2 cellular contexts compared by ENCODE assay signal in genomic region chr15:89743011-89743410, GRCh38.
TF ChIP-seq lines count a peak whose summit lies in the region.

No MANE protein-coding gene starts in this region.

TF ChIP-seq in HEK293, 187 proteins besides CTCF, POLR2A, EP300 and RAD21:
- TF ChIP-seq ZNF341 (tag by site-specific recombination; IDR thresholded peaks at IDR 0.05; ENCODE audit: low read depth) (no peak), OVOL3 (tag by site-specific recombination; IDR thresholded peaks at IDR 0.05) (no peak), BCL6B (tag by site-specific recombination; IDR thresholded peaks at IDR 0.05) (no peak), ZNF10 (tag by site-specific recombination; IDR thresholded peaks at IDR 0.05) (no peak), ZNF677 (tag by site-specific recombination; IDR thresholded peaks at IDR 0.05) (no peak), ZBTB10 (tag by site-specific recombination; IDR thresholded peaks at IDR 0.05) (no peak), ATF2 (tag by site-specific recombination; IDR thresholded peaks at IDR 0.05; ENCODE audit: low read depth) (no peak), ZNF664 (tag by site-specific recombination; IDR thresholded peaks at IDR 0.05) (no peak), ZNF292 (tag by site-specific recombination; IDR thresholded peaks at IDR 0.05; ENCODE audit: borderline replicate concordance, low read depth) (no peak), ZNF391 (tag by site-specific recombination; IDR thresholded peaks at IDR 0.05; ENCODE audit: borderline replicate concordance, low read depth) (no peak), ZNF184 (tag by site-specific recombination; IDR thresholded peaks at IDR 0.05) (no peak), ZNF768 (tag by site-specific recombination; IDR thresholded peaks at IDR 0.05) (no peak), ZNF747 (tag by site-specific recombination; IDR thresholded peaks at IDR 0.05) (no peak)

TF ChIP-seq in H1, 55 proteins besides CTCF, POLR2A, EP300 and RAD21:
- TF ChIP-seq SIRT6 (IDR thresholded peaks at IDR 0.05; ENCODE audit: low read length) (no peak), SUZ12 (IDR thresholded peaks at IDR 0.05; ENCODE audit: low read length) (no peak), GTF2F1 (IDR thresholded peaks at IDR 0.05; ENCODE audit: borderline replicate concordance, low read depth, low read length) (no peak), PHF8 (conservative IDR thresholded peaks at IDR 0.05; ENCODE audit: low read depth, low read length) (no peak), TEAD4 (IDR thresholded peaks at IDR 0.05; ENCODE audit: low read depth, low read length) (no peak)
